8 cellular contexts compared by ENCODE assay signal in the genomic region with DNA sequence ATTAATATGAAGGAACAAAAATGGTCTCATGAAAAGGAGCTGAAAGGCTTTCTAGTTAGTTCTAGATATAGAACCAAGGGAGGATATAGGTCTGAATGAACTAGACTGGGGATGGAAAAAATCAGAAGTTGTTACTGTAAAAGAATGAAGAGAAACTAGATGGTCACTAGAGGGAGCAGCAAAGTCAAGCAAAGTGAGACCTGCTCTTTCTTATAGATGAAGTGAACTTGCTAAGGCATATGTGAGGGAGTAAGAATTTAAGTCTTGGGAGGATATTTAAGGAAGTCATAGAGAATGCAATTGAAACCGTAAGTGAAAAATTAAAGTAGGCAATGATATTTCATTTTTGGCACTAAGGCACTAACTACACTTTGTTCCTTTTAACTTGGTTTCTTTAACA.
DNase-seq lines count a peak whose midpoint lies in the region; ATAC-seq and TF ChIP-seq lines count a peak whose summit lies in the region.
"Not testable (repeated sequence)": the region's sequence is repeated elsewhere in the genome, so short reads cannot be mapped to it uniquely, and the experiment has no call there.

No MANE protein-coding gene starts in this region.

- DNase-seq in A673 (ENCODE audit: low spot score): peak; percentile 39
- DNase-seq in NCI-H2107 treated with DMSO at 0.1 percent for 48 hours (lab: John Stamatoyannopoulos, UW; ENCODE audit: unreplicated experiment): peak; percentile 1
- not testable (repeated sequence) for DNase-seq in esophagus muscularis mucosa (ENCODE audit: extremely low spot score); lung (ENCODE audit: low spot score)

- H3K36me3 ChIP-seq in A673 (ENCODE audit: insufficient read depth, low read length, poor library complexity, severe bottlenecking); SU-DHL-6 (ENCODE audit: low read length); esophagus muscularis mucosa; lung (ENCODE audit: control insufficient read depth in 2 of 2, insufficient read depth in 2 of 2, low read length in 2 of 2): not testable (repeated sequence)

- H3K27me3 ChIP-seq in A673 (replicated peaks; ENCODE audit: insufficient read depth, low read depth, low read length, poor library complexity); SU-DHL-6 (ENCODE audit: low read length); esophagus muscularis mucosa; lung (ENCODE audit: control insufficient read depth, insufficient read depth): not testable (repeated sequence)

- not testable (repeated sequence) for H3K79me2 ChIP-seq in SU-DHL-6 (ENCODE audit: insufficient read depth, low read length)

- WGBS in esophagus muscularis mucosa: 38% methylated on average over 1 of the region's 1 CpG
- 54 to 72% methylated on average over 1 of the region's 1 CpG for WGBS in lung, 2 donors

- not testable (repeated sequence) for H3K4me1 ChIP-seq in A673 (ENCODE audit: insufficient read depth, low read length, poor library complexity, severe bottlenecking); esophagus muscularis mucosa; lung (ENCODE audit: control insufficient read depth in 2 of 2, insufficient read depth in 2 of 2, low read length in 2 of 2)

- TF ChIP-seq EP300 in esophagus muscularis mucosa (IDR thresholded peaks at IDR 0.05): not testable (repeated sequence)

- not testable (repeated sequence) for BruUV-seq in A673 (replicated peaks; lab: Mats Ljungman, UMichigan)

- not testable (repeated sequence) for H3F3A ChIP-seq in SU-DHL-6 (ENCODE audit: insufficient read depth)

- not testable (repeated sequence) for H3K9me3 ChIP-seq in A673 (ENCODE audit: low read depth, low read length, poor library complexity, severe bottlenecking); SU-DHL-6 (ENCODE audit: insufficient read depth, low read length); esophagus muscularis mucosa; lung (ENCODE audit: control insufficient read depth in 2 of 2, insufficient read depth in 1 of 2, low read length in 1 of 2)

- H4K20me1 ChIP-seq in SU-DHL-6 (ENCODE audit: low read depth, low read length): not testable (repeated sequence)

- CTCF ChIA-PET in A673 (lab: Charles Lee): not testable (repeated sequence)

- not testable (repeated sequence) for H3K9ac ChIP-seq in SU-DHL-6 (ENCODE audit: low read length)

- intact Hi-C loops in A673 (cut with micrococcal nuclease; ENCODE audit: unreplicated experiment); esophagus muscularis mucosa (cut with DNase I): not testable (repeated sequence)

- H3K4me2 ChIP-seq in SU-DHL-6 (ENCODE audit: low read depth, low read length, poor library complexity, severe bottlenecking): not testable (repeated sequence)

- H2AFZ ChIP-seq in SU-DHL-6 (ENCODE audit: low read depth, low read length, severe bottlenecking): not testable (repeated sequence)

- TF ChIP-seq POLR2A in esophagus muscularis mucosa (IDR thresholded peaks at IDR 0.05; ENCODE audit: low read depth): not testable (repeated sequence)

- H3K27ac ChIP-seq in A673 (ENCODE audit: low read depth, low read length, poor library complexity, severe bottlenecking); SU-DHL-6 (ENCODE audit: low read depth, low read length); esophagus muscularis mucosa (replicated peaks in 1 of 4); lung (ENCODE audit: low read depth in 1 of 2, low read length in 1 of 2): not testable (repeated sequence)

- not testable (repeated sequence) for H3K9me2 ChIP-seq in SU-DHL-6 (replicated peaks; ENCODE audit: insufficient read depth, low read length)

- TF ChIP-seq CTCF in A673 (conservative IDR thresholded peaks at IDR 0.05; ENCODE audit: low read depth, low read length) (peak; percentile 43), GM12872 (IDR thresholded peaks at IDR 0.05; ENCODE audit: insufficient read depth, low read depth, low read length) (peak; percentile 49), SU-DHL-6 (IDR thresholded peaks at IDR 0.05; ENCODE audit: insufficient read depth, low read length, poor library complexity, severe bottlenecking) (peak; percentile 39), esophagus muscularis mucosa (IDR thresholded peaks at IDR 0.05) (peak in 2 of 3 experiments; percentile 21 to 33)
- not testable (repeated sequence) for TF ChIP-seq CTCF in lung (IDR thresholded peaks at IDR 0.05; ENCODE audit: control extremely low read depth, extremely low read depth)

- ATAC-seq in GM21423 (IDR thresholded peaks at IDR 0.05; ENCODE audit: unreplicated experiment) (peak; percentile 85), HG03095 (IDR thresholded peaks at IDR 0.05; ENCODE audit: unreplicated experiment) (peak; percentile 81), lung (ENCODE audit: insufficient read depth, low FRiP score) (peak; percentile 58)

- POLR2A ChIA-PET in A673 (lab: Charles Lee; ENCODE audit: low non-redundant PET): not testable (repeated sequence)

- not testable (repeated sequence) for H3K4me3 ChIP-seq in A673 (ENCODE audit: low read depth, low read length, poor library complexity, severe bottlenecking); SU-DHL-6 (ENCODE audit: insufficient read depth, low read length, poor library complexity, severe bottlenecking); esophagus muscularis mucosa; lung
